Comparison of ENCODE assay signal across 9 cellular contexts in genomic region chr2:100105678-100106054, GRCh38. TPM values are rescaled to one million over a fixed set of nuclear protein-coding genes. Genes with fewer than 3 reads are reported as not detected.
DNase-seq lines count a peak whose midpoint lies in the region; ATAC-seq and TF ChIP-seq lines count a peak whose summit lies in the region.
"Had no signal": no experiment of that assay in that cellular context is flagged by ENCODE, and none has a peak within 500 bp of the region (broad histone marks: within the 10 kb centered on the region; RNA-seq: fewer than 3 reads in every experiment).

No MANE protein-coding gene starts in this region.

- H3K27me3 Mint-ChIP-seq in T-helper 17 cell, result peaks cover 40% of the 10 kb centered on the region

- no peak for ATAC-seq in T-helper 17 cell
- ATAC-seq in HG03439 (IDR thresholded peaks at IDR 0.05; ENCODE audit: unreplicated experiment), result no peak

- H3K27ac ChIP-seq in right atrium auricular region, result peak overlapping the region; percentile 76 to 77

- peaks cover 0 to 12% of the 10 kb centered on the region in 2 donors for H3K4me1 ChIP-seq in right atrium auricular region

- TF ChIP-seq CTCF in right atrium auricular region (IDR thresholded peaks at IDR 0.05) (no peak), retinal pigment epithelial cell (conservative IDR thresholded peaks at IDR 0.05; ENCODE audit: low read depth, low read length) (no peak)

- H3K27ac Mint-ChIP-seq in T-helper 17 cell, result peak overlapping the region; percentile 80

- H3K36me3 Mint-ChIP-seq in T-helper 17 cell (ENCODE audit: low read depth), result no peaks in the 10 kb centered on the region

- H3K4me3 ChIP-seq in right atrium auricular region (peak overlapping the region; percentile 56 to 69), retinal pigment epithelial cell (ENCODE audit: low read length) (peak overlapping the region; percentile 65)

- H3K9me3 ChIP-seq in T-helper 17 cell (ENCODE audit: control insufficient read depth, low read length, poor library complexity, severe bottlenecking) (no peaks in the 10 kb centered on the region), right atrium auricular region (no peaks in the 10 kb centered on the region)

- H3K36me3 ChIP-seq in right atrium auricular region, result no peaks in the 10 kb centered on the region

- peaks cover 3% of the 10 kb centered on the region for H3K4me1 Mint-ChIP-seq in T-helper 17 cell

- H3K27me3 ChIP-seq in right atrium auricular region, result no peaks in the 10 kb centered on the region

- DNase-seq in ELF-1 (ENCODE audit: low read depth, low spot score) (peak; percentile 26), T-helper 17 cell (no peak), right atrium auricular region (ENCODE audit: low spot score) (no peak), retinal pigment epithelial cell (ENCODE audit: low read depth) (no peak), SW480 (ENCODE audit: low spot score) (no peak), NOMO-1 treated with dmso at 0.1 percent for 144 hours (lab: John Stamatoyannopoulos, UW; ENCODE audit: unreplicated experiment) (no peak), NCI-H446 treated with DMSO at 0.1 percent for 48 hours (lab: John Stamatoyannopoulos, UW) (no peak)
- DNase-seq: activated CD8-positive, alpha-beta memory T cell treated with anti-CD3 and anti-CD28 coated beads, Interleukin-2, amount 50 U/mL, for 48 hours had no signal

- peak overlapping the region; percentile 88 for H3K4me3 Mint-ChIP-seq in T-helper 17 cell

RNA-seq across cellular contexts. Expression of gene AFF3, which starts 36.7 kb away (rescaled TPM):
- total RNA-seq in T-helper 17 cell, result 10 to 100 TPM in 1 of 2 donors, 1 to 10 TPM in 1; 6.5 to 14.4 TPM
- 10 to 100 TPM; 10.8 to 16.2 TPM for total RNA-seq in right atrium auricular region
